ENCODE assay signal across 8 cellular contexts in the genomic region with DNA sequence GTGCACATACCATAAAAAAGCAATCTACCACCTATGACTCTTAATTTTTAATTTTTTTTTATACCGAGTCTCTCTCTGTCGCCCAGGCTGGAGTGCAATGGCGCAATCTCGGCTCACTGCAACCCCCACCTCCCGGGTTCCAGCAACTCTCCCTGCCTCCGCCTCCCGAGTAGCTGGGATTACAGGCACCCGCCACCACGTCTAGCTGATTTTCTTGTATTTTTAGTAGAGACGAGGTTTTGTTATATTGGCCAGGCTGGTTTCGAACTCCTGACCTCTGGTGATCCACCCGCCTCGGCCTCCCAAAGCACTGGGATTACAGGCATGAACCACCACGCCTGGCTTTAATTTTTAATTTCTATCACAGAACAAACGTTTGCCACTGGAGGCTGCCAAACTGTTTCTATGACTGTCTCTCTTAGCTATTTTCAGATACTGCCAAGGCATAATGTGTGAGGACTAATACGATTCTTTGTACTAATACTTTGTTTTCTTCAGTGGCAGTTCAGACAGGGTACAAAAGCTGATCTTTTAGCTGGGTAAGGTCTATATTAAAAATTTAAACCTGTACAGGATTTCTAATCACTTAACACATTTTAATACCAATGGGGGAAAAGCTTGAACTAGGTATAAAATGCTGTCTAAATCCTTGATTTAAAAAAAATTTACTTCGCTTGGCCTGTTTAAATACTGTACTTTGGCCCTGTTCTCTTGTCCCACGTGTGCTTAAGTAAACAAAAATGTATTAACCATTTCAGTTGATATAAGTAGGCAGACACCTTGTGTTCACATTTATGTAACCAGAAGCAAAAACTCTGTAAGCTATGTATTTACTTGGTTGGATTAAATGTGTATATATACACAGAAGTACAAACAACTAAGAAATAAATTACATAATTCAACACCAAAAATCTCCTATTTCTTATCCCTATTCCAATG. TPM values are rescaled to one million over a fixed set of nuclear protein-coding genes. Genes with fewer than 3 reads are reported as not detected.
DNase-seq lines count a peak whose midpoint lies in the region; ATAC-seq, FAIRE-seq and TF ChIP-seq lines count a peak whose summit lies in the region.

No MANE protein-coding gene starts in this region.

- H3K9me3 Mint-ChIP-seq in HFFc6: no peaks in the 10 kb centered on the region
- no peaks in the 10 kb centered on the region for H3K9me3 Mint-ChIP-seq in mesothelial cell of epicardium

- no peak for TF ChIP-seq CTCF in AG09309 (IDR thresholded peaks at IDR 0.05; ENCODE audit: control insufficient read depth, insufficient read depth, low read depth, low read length, missing control alignments)
- TF ChIP-seq CTCF in HFFc6 (IDR thresholded peaks at IDR 0.05): no peak
- no peak for TF ChIP-seq CTCF in GM12878 (IDR thresholded peaks at IDR 0.05 in 2 of 3, conservative IDR thresholded peaks at IDR 0.05 in 1 of 3; ENCODE audit: control insufficient read depth in 2 of 3, extremely low read depth in 1 of 3, insufficient read depth in 1 of 3, low read depth in 3 of 3, low read length in 3 of 3)
- TF ChIP-seq CTCF in mesothelial cell of epicardium (IDR thresholded peaks at IDR 0.05; ENCODE audit: unreplicated experiment): no peak

- RAD21 ChIA-PET in GM12878 (lab: Charles Lee; ENCODE audit: unreplicated experiment): interaction anchor here (1.1 to 1.2 kb wide), 2 partner anchors 320 to 527 kb away, joined by 3 read pairs; no protein-coding TSS in a partner anchor

- H3K27me3 ChIP-seq in GM12878 (replicated peaks in 1 of 2; ENCODE audit: control insufficient read depth in 2 of 2, insufficient read depth in 2 of 2, low read length in 1 of 2): no peaks in the 10 kb centered on the region

- no peak for FAIRE-seq in GM12878 (lab: Jason Lieb, UNC)

- ATAC-seq in GM12878 (no peak), GM21367 (IDR thresholded peaks at IDR 0.05; ENCODE audit: unreplicated experiment) (no peak)

- TF ChIP-seq RAD21 in GM12878 (IDR thresholded peaks at IDR 0.05; ENCODE audit: insufficient read depth, low read depth, low read length): no peak

- peak overlapping the region; percentile 76 for H3K4me2 ChIP-seq in GM12878 (ENCODE audit: control insufficient read depth, insufficient read depth)

- no peak for TF ChIP-seq EP300 in GM12878 (IDR thresholded peaks at IDR 0.05; ENCODE audit: borderline replicate concordance in 1 of 2, control insufficient read depth in 1 of 2, low read depth in 2 of 2, low read length in 2 of 2)

- SMC1A ChIA-PET in GM12878 (lab: Charles Lee; ENCODE audit: uncharacterized antibody, unreplicated experiment): interaction anchor here (0.8 to 2.4 kb wide), 5 partner anchors 9 to 808 kb away, joined by 3 to 15 read pairs (median 4); partner anchors contain the start of gene SCLT1

- peaks cover 71% of the 10 kb centered on the region for H3K79me2 ChIP-seq in GM12878 (ENCODE audit: control insufficient read depth, insufficient read depth, low read length)

- in situ Hi-C loops in GM12878 (cut with MboI): loop anchor here (10.0 kb wide), 1 partner anchor 529 kb away; no protein-coding TSS in a partner anchor

- DNase-seq in AG09309 (ENCODE audit: low read depth) (no peak), HFFc6 (peak; percentile 21), GM12878 (ENCODE audit: low read depth, low spot score) (no peak), mesothelial cell of epicardium (ENCODE audit: low spot score in 2 of 2, unreplicated experiment in 2 of 2) (no peak), NCI-H187 (lab: John Stamatoyannopoulos, UW) (no peak), NAMALWA (ENCODE audit: low spot score) (no peak)
- DNase-seq in activated CD4-positive, alpha-beta T cell treated with anti-CD3 and anti-CD28 coated beads, Interleukin-2, amount 50 U/mL, for 4 hours: no peak

- H3K27ac Mint-ChIP-seq in HFFc6: peak overlapping the region; percentile 88
- H3K27ac Mint-ChIP-seq in mesothelial cell of epicardium: peak overlapping the region; percentile 98

- no peaks in the 10 kb centered on the region for H3K36me3 ChIP-seq in GM12878 (ENCODE audit: control insufficient read depth in 2 of 2, insufficient read depth in 2 of 2, low read length in 1 of 2)

- H3K27me3 Mint-ChIP-seq in HFFc6 (ENCODE audit: insufficient read depth) (no peaks in the 10 kb centered on the region; the same call in 1 of the 2 replicates), mesothelial cell of epicardium (ENCODE audit: low read depth) (no peaks in the 10 kb centered on the region)

- no peaks in the 10 kb centered on the region for H3K4me1 ChIP-seq in GM12878 (ENCODE audit: control insufficient read depth, insufficient read depth, low read length)

- no peak overlapping the region for H3K27ac ChIP-seq in GM12878 (ENCODE audit: control insufficient read depth, insufficient read depth)

- H3K4me3 Mint-ChIP-seq in HFFc6 (peak overlapping the region; percentile 95), mesothelial cell of epicardium (peak overlapping the region; percentile 94)

- H3K4me3 ChIP-seq in AG09309 (ENCODE audit: control insufficient read depth, low read depth, low read length) (peak overlapping the region; percentile 66), GM12878 (peak overlapping the region; percentile 97)

- POLR2A ChIA-PET in GM12878 (lab: Charles Lee): interaction anchor here (1.0 to 1.3 kb wide), 2 partner anchors 225 to 808 kb away, joined by 3 to 7 read pairs; partner anchors contain the start of gene SCLT1

- H3K4me1 Mint-ChIP-seq in HFFc6 (ENCODE audit: low read depth) (peaks cover 58% of the 10 kb centered on the region), mesothelial cell of epicardium (peaks cover 33% of the 10 kb centered on the region)

- no peak for TF ChIP-seq POLR2A in GM12878 (IDR thresholded peaks at IDR 0.05; ENCODE audit: low read depth, low read length)

- H3K9me3 ChIP-seq in GM12878 (replicated peaks; ENCODE audit: control insufficient read depth, insufficient read depth, low read length): no peaks in the 10 kb centered on the region

- BruUV-seq in GM12878 (replicated peaks; lab: Mats Ljungman, UMichigan): no TSS peak

- H4K20me1 ChIP-seq in GM12878 (ENCODE audit: control insufficient read depth, insufficient read depth): no peaks in the 10 kb centered on the region

- no peak overlapping the region; the same call in 1 of the 2 replicates for H3K9ac ChIP-seq in GM12878 (ENCODE audit: control insufficient read depth, insufficient read depth, low read length)

- 83% methylated on average over 18 of the region's 18 CpGs for WGBS in GM12878 (ENCODE audit: insufficient coverage, insufficient replicate concordance, low lambda C conversion rate, missing lambda C conversion rate)

- intact Hi-C loops in GM12878 (cut with micrococcal nuclease; ENCODE audit: unreplicated experiment): loop anchor here (5.0 to 10.0 kb wide), 4 partner anchors 223 to 807 kb away; partner anchors contain the start of genes ABHD18, LARP1B, MFSD8 and SCLT1

- CTCF ChIA-PET in GM12878 (lab: Yijun Ruan, JAX): interaction anchor here (1.1 to 1.9 kb wide), 5 partner anchors 10 to 791 kb away, joined by 3 to 8 read pairs (median 6); partner anchors contain the start of genes ABHD18 and MFSD8

- H2AFZ ChIP-seq in GM12878 (ENCODE audit: control insufficient read depth, low read depth, low read length): no peak overlapping the region

- peaks cover 54% of the 10 kb centered on the region for H3K36me3 Mint-ChIP-seq in HFFc6 (ENCODE audit: low read depth)
- H3K36me3 Mint-ChIP-seq in mesothelial cell of epicardium: peaks cover 6% of the 10 kb centered on the region

TF ChIP-seq in GM12878, 131 proteins besides CTCF, POLR2A, EP300 and RAD21 (continues in another document):
- TF ChIP-seq SUPT20H (IDR thresholded peaks at IDR 0.05; ENCODE audit: borderline replicate concordance, control insufficient read depth, low read depth, low read length) (no peak), RCOR1 (conservative IDR thresholded peaks at IDR 0.05; ENCODE audit: low read depth, low read length) (no peak)
- TF ChIP-seq, protein P1, sequence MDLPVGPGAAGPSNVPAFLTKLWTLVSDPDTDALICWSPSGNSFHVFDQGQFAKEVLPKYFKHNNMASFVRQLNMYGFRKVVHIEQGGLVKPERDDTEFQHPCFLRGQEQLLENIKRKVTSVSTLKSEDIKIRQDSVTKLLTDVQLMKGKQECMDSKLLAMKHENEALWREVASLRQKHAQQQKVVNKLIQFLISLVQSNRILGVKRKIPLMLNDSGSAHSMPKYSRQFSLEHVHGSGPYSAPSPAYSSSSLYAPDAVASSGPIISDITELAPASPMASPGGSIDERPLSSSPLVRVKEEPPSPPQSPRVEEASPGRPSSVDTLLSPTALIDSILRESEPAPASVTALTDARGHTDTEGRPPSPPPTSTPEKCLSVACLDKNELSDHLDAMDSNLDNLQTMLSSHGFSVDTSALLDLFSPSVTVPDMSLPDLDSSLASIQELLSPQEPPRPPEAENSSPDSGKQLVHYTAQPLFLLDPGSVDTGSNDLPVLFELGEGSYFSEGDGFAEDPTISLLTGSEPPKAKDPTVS (IDR thresholded peaks at IDR 0.05; ENCODE audit: low read depth, low read length): no peak

RNA-seq across cellular contexts. Expression of gene PGRMC2, which starts 2.3 kb away (rescaled TPM):
- total RNA-seq in HFFc6 (2021; fragmentation: NEBNext Ultra II Directional; extraction: Animal tissue kit (Norgen Biotek cat#: 25700)): 100 to 1,000 TPM; 116 to 185 (median 129) TPM
- 17.0 and 19.7 TPM in 2 replicates for total RNA-seq in GM12878 (2013; cell fraction: nucleolus; rRNA removed)
- 6.3 and 7.0 TPM in 2 replicates for total RNA-seq in GM12878 (2014; rRNA removed)
- 11.5 TPM in 2 replicates for total RNA-seq in GM12878 (2014; rRNA removed; fragmentation: Illumina TruSeq; extraction: Trizol)
- 27.5 and 30.2 TPM in 2 replicates for total RNA-seq in GM12878 (2021)
- polyA plus RNA-seq in GM12878 (2011; ENCODE audit: low read depth): 11.8 TPM
- 11.0 and 21.5 TPM in 2 replicates for polyA plus RNA-seq in GM12878 (2011; rRNA removed)
- polyA plus RNA-seq in GM12878 (2011; cell fraction: cytosol; rRNA removed): 2.6 and 3.8 TPM in 2 replicates
- polyA plus RNA-seq in GM12878 (2011; cell fraction: nucleus; rRNA removed): 4.5 and 4.7 TPM in 2 replicates
- 32.0 and 37.9 TPM in 2 replicates for polyA plus RNA-seq in GM12878 (2012)
- polyA plus RNA-seq in GM12878 (2014; fragmentation: Illumina TruSeq; extraction: Trizol): 38.4 and 57.5 TPM in 2 replicates
- polyA plus RNA-seq in GM12878 (2014; fragmentation: Nextera tagmentation; extraction: Ambion mirVana): 10 to 100 TPM in 1 of 2 experiments, 1 to 10 TPM in 1; 7.0 to 12.5 TPM
- 9.0 and 10.2 TPM in 2 replicates for polyA plus RNA-seq in GM12878 (2014; rRNA removed)
- polyA plus RNA-seq in GM12878 (2016; fragmentation: Nextera tagmentation; extraction: Ambion mirVana): 10 to 100 TPM; 23.8 to 25.4 TPM
- 2.1 and 2.3 TPM in 2 replicates for polyA minus RNA-seq in GM12878 (2011; rRNA and poly(A)+ RNA removed)
- polyA minus RNA-seq in GM12878 (2011; cell fraction: cytosol; rRNA and poly(A)+ RNA removed): 1.9 and 2.4 TPM in 2 replicates
- polyA minus RNA-seq in GM12878 (2011; cell fraction: nucleus; rRNA and poly(A)+ RNA removed): 3.4 and 3.9 TPM in 2 replicates
- total RNA-seq in mesothelial cell of epicardium: 57.2 to 63.9 TPM (median 62.9 TPM) in 3 replicates
